ENCODE assay signal across 9 cellular contexts in the genomic region with DNA sequence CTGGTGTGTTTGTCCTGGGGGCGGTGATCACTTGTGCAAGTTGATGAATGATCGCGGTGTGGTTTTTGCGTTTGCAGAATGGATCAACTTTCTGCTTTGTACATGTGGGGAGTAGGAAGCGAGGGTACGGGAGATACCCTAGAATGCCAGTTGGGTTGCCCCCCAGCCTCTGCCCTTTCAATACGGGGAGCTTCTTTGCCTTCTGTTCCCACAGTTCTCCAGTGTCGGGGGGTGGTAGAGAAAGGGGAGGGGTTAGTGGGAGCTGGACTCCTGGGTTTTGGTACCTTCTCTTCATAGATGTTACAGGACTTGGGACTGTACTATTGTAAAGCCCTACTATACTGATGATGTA. TPM values are rescaled to one million over a fixed set of nuclear protein-coding genes. Genes with fewer than 3 reads are reported as not detected.
A peak's percentile ranks its signal among the peaks of the same experiment; 100 is the strongest.
DNase-seq lines count a peak whose midpoint lies in the region; ATAC-seq and TF ChIP-seq lines count a peak whose summit lies in the region.
"Had no signal": no experiment of that assay in that cellular context is flagged by ENCODE, and none has a peak within 500 bp of the region (broad histone marks: within the 10 kb centered on the region; RNA-seq: fewer than 3 reads in every experiment).

No MANE protein-coding gene starts in this region.

- H3K4me3 Mint-ChIP-seq in activated CD8-positive, alpha-beta memory T cell treated with anti-CD3 and anti-CD28 coated beads, Interleukin-2, amount 10 ng/mL, durations not matched to agents 7 days and 5 days = peak overlapping the region; percentile 89

- H3K27ac ChIP-seq in tibial artery = peak overlapping the region; percentile 95 to 96

- intact Hi-C loops in lower leg skin (cut with DNase I; ENCODE audit: low total_unique reads) = no loop called here
- intact Hi-C loops in tibial artery (cut with DNase I; ENCODE audit: low total_unique reads) = loop anchor here (1.0 to 10.0 kb wide), 2 partner anchors 95 to 251 kb away; no protein-coding TSS in a partner anchor

- no peak for TF ChIP-seq POLR2A in lower leg skin (IDR thresholded peaks at IDR 0.05)

- no peaks in the 10 kb centered on the region for H3K9me3 Mint-ChIP-seq in activated CD8-positive, alpha-beta memory T cell treated with anti-CD3 and anti-CD28 coated beads, Interleukin-2, amount 10 ng/mL, durations not matched to agents 7 days and 5 days (ENCODE audit: low read depth)

- peaks cover 28% of the 10 kb centered on the region for H3K4me1 Mint-ChIP-seq in activated CD8-positive, alpha-beta memory T cell treated with anti-CD3 and anti-CD28 coated beads, Interleukin-2, amount 10 ng/mL, durations not matched to agents 7 days and 5 days

- H3K27me3 Mint-ChIP-seq in activated CD8-positive, alpha-beta memory T cell treated with anti-CD3 and anti-CD28 coated beads, Interleukin-2, amount 10 ng/mL, durations not matched to agents 7 days and 5 days = no peaks in the 10 kb centered on the region

- DNase-seq in activated CD8-positive, alpha-beta memory T cell treated with anti-CD3 and anti-CD28 coated beads, Interleukin-2, amount 10 ng/mL, durations not matched to agents 7 days and 5 days = peak; percentile 42
- no peak for DNase-seq in activated CD8-positive, alpha-beta memory T cell treated with anti-CD3 and anti-CD28 coated beads, Interleukin-2, amount 50 U/mL, for 4 hours
- DNase-seq in amniotic epithelial cell (ENCODE audit: low read depth) (peak; percentile 2), lower leg skin (ENCODE audit: low spot score in 2 of 2) (no peak), tibial artery (no peak), DMS79 treated with DMSO at 0.1 percent for 48 hours (lab: John Stamatoyannopoulos, UW) (no peak)
- DNase-seq: DMS153 had no signal

- peaks cover 14% of the 10 kb centered on the region for H3K36me3 Mint-ChIP-seq in activated CD8-positive, alpha-beta memory T cell treated with anti-CD3 and anti-CD28 coated beads, Interleukin-2, amount 10 ng/mL, durations not matched to agents 7 days and 5 days

- TF ChIP-seq CTCF in lower leg skin (IDR thresholded peaks at IDR 0.05) = no peak
- no peak for TF ChIP-seq CTCF in tibial artery (IDR thresholded peaks at IDR 0.05)

- peaks cover 0 to 21% (median 8%) of the 10 kb centered on the region in 4 donors for H3K4me1 ChIP-seq in tibial artery

- no peaks in the 10 kb centered on the region for H3K36me3 ChIP-seq in tibial artery

- H3K27ac Mint-ChIP-seq in activated CD8-positive, alpha-beta memory T cell treated with anti-CD3 and anti-CD28 coated beads, Interleukin-2, amount 10 ng/mL, durations not matched to agents 7 days and 5 days = peak overlapping the region; percentile 30

- H3K27me3 ChIP-seq in tibial artery = no peaks in the 10 kb centered on the region

- H3K4me3 ChIP-seq in lower leg skin (ENCODE audit: low read depth, poor library complexity, severe bottlenecking) (peak overlapping the region; percentile 47), tibial artery (peak overlapping the region; percentile 68 to 97)

- H3K9me3 ChIP-seq in tibial artery = no peaks in the 10 kb centered on the region

- CTCF ChIA-PET in activated CD8-positive, alpha-beta memory T cell treated with anti-CD3 and anti-CD28 coated beads, Interleukin-2, amount 10 ng/mL, durations not matched to agents 7 days and 5 days (lab: Charles Lee) = interaction anchor here (1.1 kb wide), 1 partner anchor 95 kb away, joined by 3 read pairs; no protein-coding TSS in a partner anchor

- no peak for ATAC-seq in activated CD8-positive, alpha-beta memory T cell treated with anti-CD3 and anti-CD28 coated beads, Interleukin-2, amount 10 ng/mL, durations not matched to agents 7 days and 5 days
- no peak for ATAC-seq in GM18909 (IDR thresholded peaks at IDR 0.05; ENCODE audit: poor library complexity, unreplicated experiment)
- no peak for ATAC-seq in GM21737 (IDR thresholded peaks at IDR 0.05; ENCODE audit: unreplicated experiment)

- 6 to 9% methylated on average over 8 of the region's 8 CpGs for WGBS in lower leg skin, 2 donors

RNA-seq across cellular contexts. Expression of a gene that starts 3.2 kb away (rescaled TPM):
- 10 to 100 TPM; 37.0 to 39.4 TPM for total RNA-seq in activated CD8-positive, alpha-beta memory T cell treated with anti-CD3 and anti-CD28 coated beads, Interleukin-2, amount 10 ng/mL, durations not matched to agents 7 days and 5 days
- 10 to 100 TPM; 26.5 to 45.8 (median 28.0) TPM for total RNA-seq in lower leg skin

Comparison
In these comparisons a context has a peak if more than half of its experiments do, and no peak if none do; other contexts are left out.
1. DNase-seq: peak in activated CD8-positive, alpha-beta memory T cell treated with anti-CD3 and anti-CD28 coated beads, Interleukin-2, amount 10 ng/mL, durations not matched to agents 7 days and 5 days (single experiment) and amniotic epithelial cell (single experiment); none in activated CD8-positive, alpha-beta memory T cell treated with anti-CD3 and anti-CD28 coated beads, Interleukin-2, amount 50 U/mL, for 4 hours (single experiment), lower leg skin (0 of 2), tibial artery (0 of 2) and DMS79 treated with DMSO at 0.1 percent for 48 hours (single experiment).